9 cellular contexts compared by ENCODE assay signal in the genomic region with DNA sequence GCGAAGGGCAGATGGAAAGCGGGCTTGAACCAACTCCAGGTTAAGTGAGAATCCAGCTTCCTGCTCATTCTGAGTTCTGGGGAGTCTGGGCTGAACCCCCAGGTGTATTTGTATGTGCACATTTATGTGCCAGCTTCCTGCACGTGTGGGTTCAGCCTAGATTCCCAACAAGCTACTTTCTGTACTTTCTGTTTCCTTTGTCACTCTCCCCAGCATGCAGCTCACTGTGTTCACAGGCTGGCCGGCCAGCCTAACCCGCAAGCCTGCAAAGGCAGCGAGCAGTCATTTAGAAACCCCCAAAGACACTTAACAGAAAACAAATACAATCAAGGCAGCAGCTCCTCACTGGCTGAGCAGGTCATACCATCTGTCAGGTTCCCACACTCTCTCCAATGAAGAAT. TPM values are rescaled to one million over a fixed set of nuclear protein-coding genes. Genes with fewer than 3 reads are reported as not detected.
DNase-seq lines count a peak whose midpoint lies in the region; ATAC-seq, FAIRE-seq and TF ChIP-seq lines count a peak whose summit lies in the region.
"Had no signal": no experiment of that assay in that cellular context is flagged by ENCODE, and none has a peak within 500 bp of the region (broad histone marks: within the 10 kb centered on the region; RNA-seq: fewer than 3 reads in every experiment).

No MANE protein-coding gene starts in this region.

- no peak for TF ChIP-seq CTCF in tibial nerve (IDR thresholded peaks at IDR 0.05)
- TF ChIP-seq CTCF in CD14-positive monocyte (IDR thresholded peaks at IDR 0.05), result no peak
- no peak for TF ChIP-seq CTCF in kidney (IDR thresholded peaks at IDR 0.05; ENCODE audit: borderline replicate concordance, extremely low read depth, insufficient read depth)

- TF ChIP-seq EP300 in tibial nerve (IDR thresholded peaks at IDR 0.05), result no peak

- no peak overlapping the region for H3K27ac ChIP-seq in tibial nerve
- no peak overlapping the region for H3K27ac ChIP-seq in kidney (ENCODE audit: low read depth in 2 of 2, low read length in 2 of 2)

- TF ChIP-seq POLR2A in GM19099 (IDR thresholded peaks at IDR 0.05; ENCODE audit: extremely low read depth, insufficient read length, low read depth) (peak; percentile 29), tibial nerve (IDR thresholded peaks at IDR 0.05) (no peak)

- H3K4me3 Mint-ChIP-seq in CD14-positive monocyte, result peak overlapping the region in 1 of 2 donors; percentile 66

- H3K9me3 Mint-ChIP-seq in CD14-positive monocyte, result peaks cover 0 to 2% (median 0%) of the 10 kb centered on the region in 7 donors

- H3K27ac Mint-ChIP-seq in CD14-positive monocyte, result peak overlapping the region in 3 of 7 donors; percentile 37 to 96 (median 95)

- no peaks in the 10 kb centered on the region for H3K36me3 ChIP-seq in tibial nerve
- no peaks in the 10 kb centered on the region for H3K36me3 ChIP-seq in kidney (ENCODE audit: control insufficient read depth in 1 of 2, insufficient read depth in 2 of 2, low read length in 2 of 2)

- peaks cover 0 to 12% (median 9%) of the 10 kb centered on the region in 3 donors for H3K27me3 Mint-ChIP-seq in CD14-positive monocyte (ENCODE audit: low read depth in 3 of 3)

- peaks cover 0 to 18% (median 2%) of the 10 kb centered on the region in 4 donors for H3K4me1 ChIP-seq in tibial nerve
- no peaks in the 10 kb centered on the region for H3K4me1 ChIP-seq in kidney (ENCODE audit: control insufficient read depth in 1 of 2, insufficient read depth in 1 of 2, low read depth in 1 of 2, low read length in 2 of 2)

- no peak for FAIRE-seq in kidney (lab: Jason Lieb, UNC)

- peaks cover 83% of the 10 kb centered on the region for H3K4me1 Mint-ChIP-seq in CD14-positive monocyte

- no peak overlapping the region for H3K9ac ChIP-seq in kidney (ENCODE audit: low read length in 2 of 2)

- ATAC-seq in HG02938 (IDR thresholded peaks at IDR 0.05; ENCODE audit: unreplicated experiment), result peak; percentile 72

- peak; percentile 80 for DNase-seq in activated CD8-positive, alpha-beta memory T cell treated with anti-CD3 and anti-CD28 coated beads for 24 hours
- peak; percentile 32 for DNase-seq in stimulated activated CD8-positive, alpha-beta memory T cell treated with anti-CD3 and anti-CD28 coated beads, Interleukin-12 subunit alpha, Interleukin-12 subunit beta, amount 100 ng/mL, for 4 hours (ENCODE audit: low read depth)
- no peak for DNase-seq in tibial nerve (ENCODE audit: low spot score in 2 of 2)
- DNase-seq in A172 (ENCODE audit: low spot score), result no peak
- DNase-seq in CD14-positive monocyte (ENCODE audit: low spot score), result no peak
- no peak for DNase-seq in kidney

- H3K9me3 ChIP-seq in tibial nerve (peaks cover 0 to 2% (median 0%) of the 10 kb centered on the region in 4 donors), kidney (ENCODE audit: control insufficient read depth in 1 of 2, low read length in 2 of 2) (no peaks in the 10 kb centered on the region)

- 68 to 70% methylated on average over 6 of the region's 6 CpGs for WGBS in tibial nerve, 2 donors

- peaks cover 26 to 28% of the 10 kb centered on the region in 2 donors for H3K36me3 Mint-ChIP-seq in CD14-positive monocyte

- intact Hi-C loops in CD14-positive monocyte (cut with micrococcal nuclease), result loop anchor here (5.0 kb wide), 3 partner anchors 33 to 1113 kb away; no protein-coding TSS in a partner anchor
- intact Hi-C loops in kidney (cut with DNase I), result no loop called here

- peaks cover 0 to 7% of the 10 kb centered on the region in 2 donors for H3K27me3 ChIP-seq in tibial nerve

- peak overlapping the region in 1 of 4 donors; percentile 27 for H3K4me3 ChIP-seq in tibial nerve
- no peak overlapping the region for H3K4me3 ChIP-seq in kidney (ENCODE audit: low read length in 2 of 2)

RNA-seq across cellular contexts. Expression of a gene that starts 1.2 kb away (rescaled TPM):
- total RNA-seq in tibial nerve (not detected), kidney (3.6 TPM)
- not detected in 2 replicates for total RNA-seq in A172 (2014; rRNA removed; shearing (Covaris generic))
- polyA plus RNA-seq in CD14-positive monocyte (not detected), kidney (ENCODE audit: insufficient read depth, low read depth, low replicate concordance) (0.41 TPM)

RNA-seq across cellular contexts. Expression of a gene that starts 3.0 kb away (rescaled TPM):
- total RNA-seq in tibial nerve, result 1 to 10 TPM in 2 of 4 donors, under 1 TPM in 1, not detected in 1; 0.78 to 4.8 (median 1.1) TPM
- not detected in 2 replicates for total RNA-seq in A172 (2014; rRNA removed; shearing (Covaris generic))
- polyA plus RNA-seq in CD14-positive monocyte, result 1 to 10 TPM; 4.1 to 7.8 TPM
- total RNA-seq in kidney, result 2.5 TPM
- 0.49 TPM for polyA plus RNA-seq in kidney (ENCODE audit: insufficient read depth, low read depth, low replicate concordance)
- total RNA-seq: fibroblast of villous mesenchyme had no signal

Comparison
In these comparisons a context has a peak if more than half of its experiments do, and no peak if none do; other contexts are left out.
1. DNase-seq: peak in activated CD8-positive, alpha-beta memory T cell treated with anti-CD3 and anti-CD28 coated beads for 24 hours (single experiment) and stimulated activated CD8-positive, alpha-beta memory T cell treated with anti-CD3 and anti-CD28 coated beads, Interleukin-12 subunit alpha, Interleukin-12 subunit beta, amount 100 ng/mL, for 4 hours (single experiment); none in tibial nerve (0 of 2), A172 (single experiment), CD14-positive monocyte (single experiment) and kidney (single experiment).